In the genomic region with DNA sequence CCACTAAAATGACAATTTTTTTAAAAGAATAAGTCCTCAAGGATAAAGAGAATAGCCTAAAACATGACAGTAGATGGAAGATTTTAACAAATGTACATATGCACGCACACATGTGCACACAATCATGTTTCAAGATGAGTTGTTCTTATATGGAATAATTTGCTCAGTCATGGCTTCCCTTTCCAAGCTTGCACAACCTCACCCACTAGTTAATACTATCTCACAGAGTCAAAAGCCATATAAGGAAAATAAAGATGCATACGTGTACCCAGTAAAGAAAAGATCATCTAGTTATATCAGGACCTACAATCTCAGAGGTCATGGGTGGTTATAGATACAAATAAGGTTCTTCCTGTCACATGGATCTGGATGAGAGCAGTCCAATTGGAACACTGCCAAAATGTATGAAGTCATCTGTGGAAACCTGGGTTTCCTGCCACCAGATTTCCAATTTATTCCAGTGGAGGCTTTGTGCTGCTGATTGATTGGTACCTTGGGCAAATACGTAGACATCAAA, we compare ENCODE assay signal across 11 cellular contexts. TPM values are rescaled to one million over a fixed set of nuclear protein-coding genes. Genes with fewer than 3 reads are reported as not detected.
A peak's percentile ranks its signal among the peaks of the same experiment; 100 is the strongest.
DNase-seq lines count a peak whose midpoint lies in the region; ATAC-seq, FAIRE-seq and TF ChIP-seq lines count a peak whose summit lies in the region.
"Had no signal": no experiment of that assay in that cellular context is flagged by ENCODE, and none has a peak within 500 bp of the region (broad histone marks: within the 10 kb centered on the region; RNA-seq: fewer than 3 reads in every experiment).

No MANE protein-coding gene starts in this region.

- no peaks in the 10 kb centered on the region for H3K4me1 Mint-ChIP-seq in stimulated activated naive B cell treated with anti-CD40 and anti-IgM and Interleukin-4, amounts not matched to agents 10 μg/mL and 1 μg/mL and 100 μg/mL, for 72 hours
- H3K4me1 Mint-ChIP-seq in neural progenitor cell: no peaks in the 10 kb centered on the region

- no peak for FAIRE-seq in urothelium cell line (lab: Jason Lieb, UNC)
- FAIRE-seq: H1 had no signal

- no peak overlapping the region for H3K4me2 ChIP-seq in neural progenitor cell

- H3K79me2 ChIP-seq in neural progenitor cell (ENCODE audit: low read depth): no peaks in the 10 kb centered on the region

- no peak for TF ChIP-seq POLR2A in heart left ventricle (IDR thresholded peaks at IDR 0.05)

- intact Hi-C loops in heart left ventricle (cut with DNase I): no loop called here
- intact Hi-C loops in cardiac septum (cut with DNase I): no loop called here

- no peaks in the 10 kb centered on the region for H3K27me3 ChIP-seq in heart left ventricle
- H3K27me3 ChIP-seq in neural progenitor cell: no peaks in the 10 kb centered on the region

- no peaks in the 10 kb centered on the region for H3K36me3 Mint-ChIP-seq in stimulated activated naive B cell treated with anti-CD40 and anti-IgM and Interleukin-4, amounts not matched to agents 10 μg/mL and 1 μg/mL and 100 μg/mL, for 72 hours
- H3K36me3 Mint-ChIP-seq in neural progenitor cell: peaks cover 10% of the 10 kb centered on the region
- H3K36me3 Mint-ChIP-seq: natural killer cell treated with Interleukin-12 subunit alpha and Interleukin-12 subunit beta and Interleukin-15 and Interleukin-18, amount 100 ng/mL, for 72 hours had no signal

- TF ChIP-seq CTCF in heart left ventricle (IDR thresholded peaks at IDR 0.05) (no peak), neural progenitor cell (IDR thresholded peaks at IDR 0.05) (no peak)

- H3K27me3 Mint-ChIP-seq in stimulated activated naive B cell treated with anti-CD40 and anti-IgM and Interleukin-4, amounts not matched to agents 10 μg/mL and 1 μg/mL and 100 μg/mL, for 72 hours: no peaks in the 10 kb centered on the region
- H3K27me3 Mint-ChIP-seq in neural progenitor cell (ENCODE audit: insufficient read depth, low read depth): no peaks in the 10 kb centered on the region

- H3F3A ChIP-seq in neural progenitor cell (ENCODE audit: low read depth): no peaks in the 10 kb centered on the region

- H3K27ac ChIP-seq in heart left ventricle (no peak overlapping the region), epithelial cell of prostate (peak overlapping the region; percentile 48), neural progenitor cell (no peak overlapping the region)

- no peak overlapping the region for H3K4me3 Mint-ChIP-seq in stimulated activated naive B cell treated with anti-CD40 and anti-IgM and Interleukin-4, amounts not matched to agents 10 μg/mL and 1 μg/mL and 100 μg/mL, for 72 hours
- H3K4me3 Mint-ChIP-seq in neural progenitor cell: no peak overlapping the region
- H3K4me3 Mint-ChIP-seq: natural killer cell treated with Interleukin-12 subunit alpha and Interleukin-12 subunit beta and Interleukin-15 and Interleukin-18, amount 100 ng/mL, for 72 hours had no signal

- H3K4me1 ChIP-seq in heart left ventricle (peaks cover 0 to 20% (median 13%) of the 10 kb centered on the region in 12 donors), neural progenitor cell (no peaks in the 10 kb centered on the region)

- peak in 3 of 4 donors; percentile 31 to 59 (median 58) for ATAC-seq in heart left ventricle
- no peak for ATAC-seq in stimulated activated naive B cell treated with anti-CD40 and anti-IgM and Interleukin-4, amounts not matched to agents 10 μg/mL and 1 μg/mL and 100 μg/mL, for 72 hours (replicated peaks)
- ATAC-seq in GM21381 (IDR thresholded peaks at IDR 0.05; ENCODE audit: unreplicated experiment): no peak

- peaks cover 0 to 7% (median 0%) of the 10 kb centered on the region in 12 donors for H3K9me3 ChIP-seq in heart left ventricle
- H3K9me3 ChIP-seq in neural progenitor cell (ENCODE audit: low read depth): no peaks in the 10 kb centered on the region

- H4K20me1 ChIP-seq in neural progenitor cell (ENCODE audit: low read depth): peaks cover 4% of the 10 kb centered on the region

- WGBS in heart left ventricle, 4 donors: 72 to 82% (median 73%) methylated on average over 3 of the region's 3 CpGs

- H3K36me3 ChIP-seq in heart left ventricle (no peaks in the 10 kb centered on the region), neural progenitor cell (peaks cover 9% of the 10 kb centered on the region)

- no peak overlapping the region for H2AFZ ChIP-seq in neural progenitor cell (replicated peaks)

- H3K9me3 Mint-ChIP-seq in stimulated activated naive B cell treated with anti-CD40 and anti-IgM and Interleukin-4, amounts not matched to agents 10 μg/mL and 1 μg/mL and 100 μg/mL, for 72 hours: no peaks in the 10 kb centered on the region
- H3K9me3 Mint-ChIP-seq in neural progenitor cell: no peaks in the 10 kb centered on the region
- H3K9me3 Mint-ChIP-seq: natural killer cell treated with Interleukin-12 subunit alpha and Interleukin-12 subunit beta and Interleukin-15 and Interleukin-18, amount 100 ng/mL, for 72 hours had no signal

- no peak for DNase-seq in heart left ventricle
- no peak for DNase-seq in cardiac septum (ENCODE audit: low spot score)
- DNase-seq in NCI-H526 (lab: John Stamatoyannopoulos, UW): peak; percentile 62 to 65
- DNase-seq in epithelial cell of prostate (ENCODE audit: low read depth, low spot score): peak; percentile 65
- DNase-seq in urothelium cell line (ENCODE audit: low spot score): peak; percentile 12
- DNase-seq in stimulated activated naive B cell treated with anti-CD40 and anti-IgM and Interleukin-4, amounts not matched to agents 10 μg/mL and 1 μg/mL and 100 μg/mL, for 72 hours: no peak
- DNase-seq in neural progenitor cell (ENCODE audit: low spot score): no peak
- DNase-seq: caudate nucleus had no signal

- no peak overlapping the region for H3K27ac Mint-ChIP-seq in stimulated activated naive B cell treated with anti-CD40 and anti-IgM and Interleukin-4, amounts not matched to agents 10 μg/mL and 1 μg/mL and 100 μg/mL, for 72 hours
- H3K27ac Mint-ChIP-seq in neural progenitor cell: no peak overlapping the region
- H3K27ac Mint-ChIP-seq: natural killer cell treated with Interleukin-12 subunit alpha and Interleukin-12 subunit beta and Interleukin-15 and Interleukin-18, amount 100 ng/mL, for 72 hours had no signal

- H3K9ac ChIP-seq in neural progenitor cell: no peak overlapping the region

- no peak overlapping the region for H3K4me3 ChIP-seq in heart left ventricle
- no peak overlapping the region for H3K4me3 ChIP-seq in neural progenitor cell

RNA-seq across cellular contexts. Expression of a gene that starts 56.1 kb away (rescaled TPM):
- total RNA-seq in heart left ventricle: 10 to 100 TPM in 6 of 9 donors, 1 to 10 TPM in 3; 7.0 to 30.4 (median 11.7) TPM
- 1 to 10 TPM; 3.7 to 5.8 TPM for polyA plus RNA-seq in heart left ventricle
- total RNA-seq in cardiac septum: 6.6 TPM
- total RNA-seq in neural progenitor cell (ENCODE audit: low replicate concordance): 29.5 and 40.3 TPM in 2 replicates

Comparison
In these comparisons a context has a peak if more than half of its experiments do, and no peak if none do; other contexts are left out.
1. ATAC-seq: peak in heart left ventricle (3 of 4); none in stimulated activated naive B cell treated with anti-CD40 and anti-IgM and Interleukin-4, amounts not matched to agents 10 μg/mL and 1 μg/mL and 100 μg/mL, for 72 hours (0 of 2) and GM21381 (single experiment).
2. DNase-seq: peak in NCI-H526 (2 of 2), epithelial cell of prostate (single experiment) and urothelium cell line (single experiment); none in heart left ventricle (0 of 5), cardiac septum (single experiment), stimulated activated naive B cell treated with anti-CD40 and anti-IgM and Interleukin-4, amounts not matched to agents 10 μg/mL and 1 μg/mL and 100 μg/mL, for 72 hours (single experiment) and neural progenitor cell (single experiment).